Comparison of ENCODE assay signal across 11 cellular contexts in the genomic region with DNA sequence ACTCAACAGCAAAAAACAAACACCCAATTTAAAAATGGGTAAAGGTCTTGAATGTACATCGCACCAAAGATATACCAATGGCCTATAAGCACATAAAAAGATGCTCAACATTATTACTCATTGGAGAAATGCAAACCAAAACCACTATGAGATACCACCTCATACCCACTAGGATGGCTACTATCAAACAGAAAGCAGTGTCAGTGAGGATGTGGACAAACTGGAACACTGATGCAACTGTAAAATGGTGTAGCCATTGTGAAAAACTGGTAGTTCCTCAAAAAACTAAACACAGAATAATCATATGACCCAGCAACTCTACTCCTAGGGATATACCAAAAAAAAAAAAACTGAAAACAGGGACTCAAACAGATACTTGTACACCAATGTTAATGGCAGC. TPM values are rescaled to one million over a fixed set of nuclear protein-coding genes. Genes with fewer than 3 reads are reported as not detected.
DNase-seq lines count a peak whose midpoint lies in the region; ATAC-seq, FAIRE-seq and TF ChIP-seq lines count a peak whose summit lies in the region.
"Had no signal": no experiment of that assay in that cellular context is flagged by ENCODE, and none has a peak within 500 bp of the region (broad histone marks: within the 10 kb centered on the region; RNA-seq: fewer than 3 reads in every experiment).

No MANE protein-coding gene starts in this region.

- H3K27ac ChIP-seq in mammary epithelial cell (ENCODE audit: insufficient read depth, low read depth, low read length) (no peak overlapping the region), breast epithelium (no peak overlapping the region), GM12878 (ENCODE audit: control insufficient read depth, insufficient read depth) (no peak overlapping the region), upper lobe of right lung (no peak overlapping the region)
- H3K27ac ChIP-seq: stomach had no signal

- H2AFZ ChIP-seq in mammary epithelial cell (ENCODE audit: low read depth, low read length) (no peak overlapping the region), GM12878 (ENCODE audit: control insufficient read depth, low read depth, low read length) (no peak overlapping the region)

- RAD21 ChIA-PET in GM12878 (lab: Charles Lee; ENCODE audit: unreplicated experiment), result interaction anchor here (0.8 kb wide), 1 partner anchor 11 kb away, joined by 3 read pairs; no protein-coding TSS in a partner anchor

- H4K20me1 ChIP-seq in mammary epithelial cell (ENCODE audit: insufficient read depth, low read length) (no peaks in the 10 kb centered on the region), GM12878 (ENCODE audit: control insufficient read depth, insufficient read depth) (peaks cover 6% of the 10 kb centered on the region; the same call in 1 of the 2 replicates)

- H3K4me2 ChIP-seq in mammary epithelial cell (ENCODE audit: insufficient read depth, low read depth, low read length), result no peak overlapping the region
- H3K4me2 ChIP-seq in GM12878 (ENCODE audit: control insufficient read depth, insufficient read depth), result no peak overlapping the region

- H3K27me3 ChIP-seq in mammary epithelial cell (ENCODE audit: insufficient read depth, low read length), result no peaks in the 10 kb centered on the region
- no peaks in the 10 kb centered on the region for H3K27me3 ChIP-seq in breast epithelium
- no peaks in the 10 kb centered on the region for H3K27me3 ChIP-seq in GM12878 (replicated peaks in 1 of 2; ENCODE audit: control insufficient read depth in 2 of 2, insufficient read depth in 2 of 2, low read length in 1 of 2)
- H3K27me3 ChIP-seq in upper lobe of right lung, result no peaks in the 10 kb centered on the region
- H3K27me3 ChIP-seq: stomach had no signal

- FAIRE-seq in GM12878 (lab: Jason Lieb, UNC), result no peak
- FAIRE-seq: endometrium had no signal

- H3K36me3 ChIP-seq in mammary epithelial cell (ENCODE audit: insufficient read depth, low read length) (no peaks in the 10 kb centered on the region), breast epithelium (no peaks in the 10 kb centered on the region), GM12878 (ENCODE audit: control insufficient read depth in 2 of 2, insufficient read depth in 2 of 2, low read length in 1 of 2) (no peaks in the 10 kb centered on the region), upper lobe of right lung (no peaks in the 10 kb centered on the region)
- H3K36me3 ChIP-seq: stomach had no signal

- TF ChIP-seq POLR2A in breast epithelium (IDR thresholded peaks at IDR 0.05), result no peak
- no peak for TF ChIP-seq POLR2A in GM12878 (IDR thresholded peaks at IDR 0.05; ENCODE audit: low read depth, low read length)

- H3K4me3 ChIP-seq in mammary epithelial cell (replicated peaks in 1 of 3; ENCODE audit: insufficient read depth in 1 of 3, low read depth in 2 of 3, low read length in 3 of 3) (no peak overlapping the region), breast epithelium (no peak overlapping the region), GM12878 (no peak overlapping the region), upper lobe of right lung (no peak overlapping the region)
- H3K4me3 ChIP-seq: stomach had no signal

- dilution Hi-C loops in mammary epithelial cell (cut with HindIII; ENCODE audit: low sequenced_read_pairs), result no loop called here

- 100% methylated on average over 1 of the region's 1 CpG for WGBS in mammary epithelial cell (ENCODE audit: low coverage, missing lambda C conversion rate)
- WGBS in GM12878 (ENCODE audit: insufficient coverage, insufficient replicate concordance, low lambda C conversion rate, missing lambda C conversion rate), result 93% methylated on average over 1 of the region's 1 CpG

- intact Hi-C loops in mammary epithelial cell (cut with micrococcal nuclease) (no loop called here), breast epithelium (cut with DNase I; ENCODE audit: low total_unique reads) (no loop called here), GM12878 (cut with micrococcal nuclease; ENCODE audit: unreplicated experiment) (no loop called here), upper lobe of right lung (cut with DNase I) (no loop called here)

- BruUV-seq in mammary epithelial cell (replicated peaks; lab: Mats Ljungman, UMichigan) (no TSS peak), GM12878 (replicated peaks; lab: Mats Ljungman, UMichigan) (no TSS peak)

- SMC1A ChIA-PET in GM12878 (lab: Charles Lee; ENCODE audit: uncharacterized antibody, unreplicated experiment), result interaction anchor here (0.8 to 1.1 kb wide), 2 partner anchors 24 to 47 kb away, joined by 3 to 7 read pairs; no protein-coding TSS in a partner anchor

- TF ChIP-seq CTCF in mammary epithelial cell (conservative IDR thresholded peaks at IDR 0.05 in 1 of 2, IDR thresholded peaks at IDR 0.05 in 1 of 2; ENCODE audit: extremely low read depth in 1 of 2, insufficient read depth in 1 of 2, low read depth in 1 of 2, low read length in 2 of 2), result no peak
- no peak for TF ChIP-seq CTCF in breast epithelium (IDR thresholded peaks at IDR 0.05)
- no peak for TF ChIP-seq CTCF in GM12878 (IDR thresholded peaks at IDR 0.05 in 2 of 3, conservative IDR thresholded peaks at IDR 0.05 in 1 of 3; ENCODE audit: control insufficient read depth in 2 of 3, extremely low read depth in 1 of 3, insufficient read depth in 1 of 3, low read depth in 3 of 3, low read length in 3 of 3)
- no peak for TF ChIP-seq CTCF in upper lobe of right lung (IDR thresholded peaks at IDR 0.05)

- CTCF ChIA-PET in mammary epithelial cell (lab: Charles Lee; ENCODE audit: low non-redundant PET), result no interaction called here
- CTCF ChIA-PET in GM12878 (lab: Yijun Ruan, JAX), result interaction anchor here (1.1 kb wide), 1 partner anchor 13 kb away, joined by 3 read pairs; no protein-coding TSS in a partner anchor

- TF ChIP-seq EP300 in GM12878 (IDR thresholded peaks at IDR 0.05; ENCODE audit: borderline replicate concordance in 1 of 2, control insufficient read depth in 1 of 2, low read depth in 2 of 2, low read length in 2 of 2), result no peak

- H3K4me1 ChIP-seq in mammary epithelial cell (ENCODE audit: insufficient read depth, low read length), result peaks cover 8% of the 10 kb centered on the region
- H3K4me1 ChIP-seq in breast epithelium, result no peaks in the 10 kb centered on the region
- peaks cover 7% of the 10 kb centered on the region; the same call in 1 of the 2 replicates for H3K4me1 ChIP-seq in GM12878 (ENCODE audit: control insufficient read depth, insufficient read depth, low read length)
- H3K4me1 ChIP-seq in upper lobe of right lung, result peaks cover 32% of the 10 kb centered on the region

- ATAC-seq in GM12878, result peak; percentile 72
- peak; percentile 86 for ATAC-seq in upper lobe of right lung

- in situ Hi-C loops in mammary epithelial cell (cut with MboI; ENCODE audit: low sequenced_read_pairs in 2 of 2) (no loop called here), GM12878 (cut with MboI) (no loop called here)

- H3K79me2 ChIP-seq in mammary epithelial cell (ENCODE audit: insufficient read depth, low read length) (peaks cover 99% of the 10 kb centered on the region), GM12878 (ENCODE audit: control insufficient read depth, insufficient read depth, low read length) (peaks cover 83% of the 10 kb centered on the region)

- no peak overlapping the region for H3K9ac ChIP-seq in mammary epithelial cell (ENCODE audit: insufficient read depth, low read length)
- no peak overlapping the region for H3K9ac ChIP-seq in GM12878 (ENCODE audit: control insufficient read depth, insufficient read depth, low read length)

- DNase-seq in mammary epithelial cell, result peak; percentile 25
- no peak for DNase-seq in breast epithelium (ENCODE audit: low spot score in 2 of 2)
- peak; percentile 28 for DNase-seq in LHCN-M2 (ENCODE audit: low read depth)
- no peak for DNase-seq in GM12878 (ENCODE audit: low read depth, low spot score)
- no peak for DNase-seq in upper lobe of right lung
- no peak for DNase-seq in NCI-H2171 (lab: John Stamatoyannopoulos, UW)
- no peak for DNase-seq in OCI-M2 (lab: John Stamatoyannopoulos, UW; ENCODE audit: unreplicated experiment)
- DNase-seq in foreskin melanocyte, result no peak
- DNase-seq: NK-92 treated with Interleukin-12 subunit alpha and Interleukin-12 subunit beta, amount 100 ng/mL, for 24 hours; stomach had no signal

- TF ChIP-seq RAD21 in GM12878 (IDR thresholded peaks at IDR 0.05; ENCODE audit: insufficient read depth, low read depth, low read length), result no peak

- H3K9me3 ChIP-seq in mammary epithelial cell (replicated peaks; ENCODE audit: insufficient read depth, low read length), result no peaks in the 10 kb centered on the region
- peaks cover 1 to 2% of the 10 kb centered on the region in 2 donors for H3K9me3 ChIP-seq in breast epithelium
- no peaks in the 10 kb centered on the region for H3K9me3 ChIP-seq in GM12878 (replicated peaks; ENCODE audit: control insufficient read depth, insufficient read depth, low read length)
- H3K9me3 ChIP-seq in upper lobe of right lung, result no peaks in the 10 kb centered on the region

- POLR2A ChIA-PET in GM12878 (lab: Charles Lee), result no interaction called here

RNA-seq across cellular contexts. Expression of a gene that starts 49.3 kb away (rescaled TPM):
- 10 to 100 TPM; 42.5 to 64.2 TPM for total RNA-seq in mammary epithelial cell
- 10.7 TPM for polyA plus RNA-seq in mammary epithelial cell
- polyA minus RNA-seq in mammary epithelial cell, result 112 TPM
- total RNA-seq in breast epithelium, result 100 to 1,000 TPM in 1 of 3 donors, 10 to 100 TPM in 2; 47.7 to 113 (median 81.0) TPM
- total RNA-seq in LHCN-M2 (2014; rRNA removed), result 73.7 and 82.3 TPM in 2 replicates
- 11.1 TPM for polyA plus RNA-seq in LHCN-M2 (2012)
- 336 and 338 TPM in 2 replicates for total RNA-seq in GM12878 (2013; cell fraction: nucleolus; rRNA removed)
- 20.7 and 27.2 TPM in 2 replicates for total RNA-seq in GM12878 (2014; rRNA removed)
- 30.7 and 35.2 TPM in 2 replicates for total RNA-seq in GM12878 (2014; rRNA removed; fragmentation: Illumina TruSeq; extraction: Trizol)
- 22.5 and 24.1 TPM in 2 replicates for total RNA-seq in GM12878 (2021)
- 7.0 TPM for polyA plus RNA-seq in GM12878 (2011; ENCODE audit: low read depth)
- polyA plus RNA-seq in GM12878 (2011; rRNA removed), result 45.6 and 58.6 TPM in 2 replicates
- 15.6 and 23.9 TPM in 2 replicates for polyA plus RNA-seq in GM12878 (2011; cell fraction: cytosol; rRNA removed)
- 35.5 and 43.7 TPM in 2 replicates for polyA plus RNA-seq in GM12878 (2011; cell fraction: nucleus; rRNA removed)
- 11.3 and 18.1 TPM in 2 replicates for polyA plus RNA-seq in GM12878 (2012)
- 25.2 and 51.7 TPM in 2 replicates for polyA plus RNA-seq in GM12878 (2014; fragmentation: Illumina TruSeq; extraction: Trizol)
- polyA plus RNA-seq in GM12878 (2014; fragmentation: Nextera tagmentation; extraction: Ambion mirVana), result 1 to 10 TPM; 5.6 to 6.1 TPM
- polyA plus RNA-seq in GM12878 (2014; rRNA removed), result 10.3 and 14.6 TPM in 2 replicates
- polyA plus RNA-seq in GM12878 (2016; fragmentation: Nextera tagmentation; extraction: Ambion mirVana), result 10 to 100 TPM; 15.9 to 16.0 TPM
- 94.9 and 124 TPM in 2 replicates for polyA minus RNA-seq in GM12878 (2011; rRNA and poly(A)+ RNA removed)
- 39.3 and 40.5 TPM in 2 replicates for polyA minus RNA-seq in GM12878 (2011; cell fraction: cytosol; rRNA and poly(A)+ RNA removed)
- 120 and 158 TPM in 2 replicates for polyA minus RNA-seq in GM12878 (2011; cell fraction: nucleus; rRNA and poly(A)+ RNA removed)
- 47.1 TPM for total RNA-seq in upper lobe of right lung

Comparison
In these comparisons a context has a peak if more than half of its experiments do, and no peak if none do; other contexts are left out.
1. DNase-seq: peak in mammary epithelial cell (single experiment) and LHCN-M2 (single experiment); none in breast epithelium (0 of 2), GM12878 (single experiment), upper lobe of right lung (single experiment), NCI-H2171 (single experiment), OCI-M2 (single experiment) and foreskin melanocyte (single experiment).